10 cellular contexts compared by ENCODE assay signal in genomic region chr19:13849277-13849676, GRCh38. TPM values are rescaled to one million over a fixed set of nuclear protein-coding genes. Genes with fewer than 3 reads are reported as not detected.
DNase-seq lines count a peak whose midpoint lies in the region; ATAC-seq and TF ChIP-seq lines count a peak whose summit lies in the region.
"Had no signal": no experiment of that assay in that cellular context is flagged by ENCODE, and none has a peak within 500 bp of the region (broad histone marks: within the 10 kb centered on the region; RNA-seq: fewer than 3 reads in every experiment).

No MANE protein-coding gene starts in this region.

- no peak overlapping the region for H3K4me3 Mint-ChIP-seq in CD14-positive monocyte

- peaks cover 19% of the 10 kb centered on the region for H3K4me1 ChIP-seq in NT2/D1 (ENCODE audit: insufficient read depth, insufficient read length)
- peaks cover 36% of the 10 kb centered on the region for H3K4me1 ChIP-seq in fibroblast of lung (ENCODE audit: control insufficient read depth, extremely low read depth, insufficient read depth, low read length)
- H3K4me1 ChIP-seq in prostate gland (replicated peaks), result peaks cover 12% of the 10 kb centered on the region

- no peak overlapping the region for H3K4me2 ChIP-seq in fibroblast of lung (ENCODE audit: extremely low read depth, insufficient read depth, low read length)

- H3K79me2 ChIP-seq in fibroblast of lung (ENCODE audit: control insufficient read depth, insufficient read depth, low read length), result no peaks in the 10 kb centered on the region

- DNase-seq in CD14-positive monocyte (ENCODE audit: low spot score) (no peak), NT2/D1 (ENCODE audit: low read depth, low spot score) (no peak), fibroblast of lung (ENCODE audit: low read depth in 2 of 2) (no peak), prostate gland (ENCODE audit: low spot score) (no peak), NCI-H2081 (lab: John Stamatoyannopoulos, UW) (no peak), COLO829 (ENCODE audit: low spot score) (no peak)
- no peak for DNase-seq in effector CD4-positive, alpha-beta T cell
- DNase-seq: stimulated activated CD4-positive, alpha-beta T cell treated with anti-CD3 and anti-CD28 coated beads, Interleukin-1b, Interleukin-23, amount 100 ng/mL, for 48 hours; SW 1271 had no signal

- ATAC-seq in GM18873 (IDR thresholded peaks at IDR 0.05; ENCODE audit: low FRiP score, unreplicated experiment), result no peak

- H2AFZ ChIP-seq in fibroblast of lung (ENCODE audit: low read length), result no peak overlapping the region

- H3K36me3 ChIP-seq in NT2/D1 (ENCODE audit: insufficient read depth, insufficient read length, low read length) (no peaks in the 10 kb centered on the region), fibroblast of lung (ENCODE audit: control insufficient read depth, insufficient read depth, low read length) (no peaks in the 10 kb centered on the region), prostate gland (no peaks in the 10 kb centered on the region)

- peak overlapping the region; percentile 42 for H3K9ac ChIP-seq in NT2/D1 (ENCODE audit: insufficient read length, low read depth)
- no peak overlapping the region for H3K9ac ChIP-seq in fibroblast of lung (ENCODE audit: insufficient read depth, low read length)

- H3K9me3 ChIP-seq in NT2/D1 (ENCODE audit: insufficient read depth, low read length), result no peaks in the 10 kb centered on the region
- no peaks in the 10 kb centered on the region for H3K9me3 ChIP-seq in fibroblast of lung (ENCODE audit: control insufficient read depth, insufficient read depth, low read depth, low read length)
- no peaks in the 10 kb centered on the region for H3K9me3 ChIP-seq in prostate gland

- H3K4me3 ChIP-seq in NT2/D1 (ENCODE audit: insufficient read length, low read depth), result no peak overlapping the region
- no peak overlapping the region for H3K4me3 ChIP-seq in fibroblast of lung (replicated peaks in 1 of 4; ENCODE audit: control extremely low read depth in 1 of 4, insufficient read depth in 1 of 4, low read depth in 3 of 4, low read length in 4 of 4)
- no peak overlapping the region for H3K4me3 ChIP-seq in prostate gland

- H3K36me3 Mint-ChIP-seq in CD14-positive monocyte, result peaks cover 0 to 8% of the 10 kb centered on the region in 2 donors

- TF ChIP-seq CTCF in CD14-positive monocyte (IDR thresholded peaks at IDR 0.05) (no peak), fibroblast of lung (conservative IDR thresholded peaks at IDR 0.05 in 1 of 2, IDR thresholded peaks at IDR 0.05 in 1 of 2; ENCODE audit: low read depth in 1 of 2, low read length in 2 of 2) (no peak), prostate gland (IDR thresholded peaks at IDR 0.05) (no peak)

- intact Hi-C loops in CD14-positive monocyte (cut with micrococcal nuclease) (loop anchor here (10.0 kb wide), 2 partner anchors 694 to 1064 kb away; partner anchors contain the start of genes IER2 (in 1 of the 2) and STX10 (in 1 of the 2)), prostate gland (cut with DNase I) (no loop called here)

- H3K9me3 Mint-ChIP-seq in CD14-positive monocyte, result no peaks in the 10 kb centered on the region

- WGBS in prostate gland, result 78% methylated on average over 6 of the region's 6 CpGs

- H3K27me3 ChIP-seq in NT2/D1 (ENCODE audit: insufficient read depth, insufficient read length) (no peaks in the 10 kb centered on the region), fibroblast of lung (ENCODE audit: control insufficient read depth, insufficient read depth, low read length) (no peaks in the 10 kb centered on the region), prostate gland (replicated peaks; ENCODE audit: insufficient read depth) (no peaks in the 10 kb centered on the region)

- H4K20me1 ChIP-seq in fibroblast of lung (ENCODE audit: control insufficient read depth, extremely low read depth, insufficient read depth, low read length), result no peaks in the 10 kb centered on the region

- peaks cover 53% of the 10 kb centered on the region for H3K4me1 Mint-ChIP-seq in CD14-positive monocyte

- peak overlapping the region; percentile 54 to 100 (median 99) for H3K27ac Mint-ChIP-seq in CD14-positive monocyte

- TF ChIP-seq POLR2A in prostate gland (IDR thresholded peaks at IDR 0.05), result no peak

- peak overlapping the region; percentile 49 for H3K27ac ChIP-seq in fibroblast of lung (ENCODE audit: insufficient read depth, low read length)
- peak overlapping the region; percentile 20 to 98 for H3K27ac ChIP-seq in prostate gland

- peaks cover 0 to 5% (median 2%) of the 10 kb centered on the region in 3 donors for H3K27me3 Mint-ChIP-seq in CD14-positive monocyte (ENCODE audit: low read depth in 3 of 3)

RNA-seq across cellular contexts. Expression of gene NANOS3, which starts 27.7 kb away (rescaled TPM):
- polyA plus RNA-seq in CD14-positive monocyte (not detected), fibroblast of lung (not detected in 2 replicates)
- total RNA-seq in fibroblast of lung (not detected in 2 replicates), prostate gland (1 to 10 TPM in 1 of 2 donors, not detected in 1; 1.5 TPM)
- 0.83 and 1.5 TPM in 2 replicates for polyA plus RNA-seq in fibroblast of lung (2012)
- polyA minus RNA-seq in fibroblast of lung (ENCODE audit: low replicate concordance), result not detected in 2 replicates

RNA-seq across cellular contexts. Expression of gene ZSWIM4, which starts 54.0 kb away (rescaled TPM):
- under 1 TPM; 0.19 to 0.23 TPM for polyA plus RNA-seq in CD14-positive monocyte
- 5.6 and 6.7 TPM in 2 replicates for total RNA-seq in fibroblast of lung
- polyA plus RNA-seq in fibroblast of lung, result 1.6 and 2.0 TPM in 2 replicates
- 2.8 and 3.3 TPM in 2 replicates for polyA plus RNA-seq in fibroblast of lung (2012)
- 4.4 and 6.1 TPM in 2 replicates for polyA minus RNA-seq in fibroblast of lung (ENCODE audit: low replicate concordance)
- 10 to 100 TPM in 1 of 2 donors, 1 to 10 TPM in 1; 9.7 to 14.2 TPM for total RNA-seq in prostate gland

RNA-seq across cellular contexts. Expression of gene BRME1, which starts 56.6 kb away (rescaled TPM):
- under 1 TPM in 1 of 2 donors, not detected in 1; 0.28 TPM for polyA plus RNA-seq in CD14-positive monocyte
- 0.51 and 0.83 TPM in 2 replicates for total RNA-seq in fibroblast of lung
- polyA plus RNA-seq in fibroblast of lung, result 0.23 and 0.29 TPM in 2 replicates
- 0.26 and 0.40 TPM in 2 replicates for polyA plus RNA-seq in fibroblast of lung (2012)
- 0.20 TPM in 1 of 2 replicates, not detected in the other for polyA minus RNA-seq in fibroblast of lung (ENCODE audit: low replicate concordance)
- 10 to 100 TPM in 1 of 2 donors, 1 to 10 TPM in 1; 2.0 to 12.6 TPM for total RNA-seq in prostate gland

RNA-seq across cellular contexts. Expression of gene CC2D1A, which starts 56.7 kb away (rescaled TPM):
- polyA plus RNA-seq in CD14-positive monocyte, result 1 to 10 TPM; 4.6 to 6.2 TPM
- 5.1 and 10.6 TPM in 2 replicates for total RNA-seq in fibroblast of lung
- 7.0 and 9.3 TPM in 2 replicates for polyA plus RNA-seq in fibroblast of lung
- polyA plus RNA-seq in fibroblast of lung (2012), result 14.2 and 16.7 TPM in 2 replicates
- polyA minus RNA-seq in fibroblast of lung (ENCODE audit: low replicate concordance), result 15.3 and 30.0 TPM in 2 replicates
- 10 to 100 TPM; 40.9 to 64.8 TPM for total RNA-seq in prostate gland
